In genomic region chr11:68031136-68031459, GRCh38 we compare ENCODE assay signal across 8 cellular contexts. TPM values are rescaled to one million over a fixed set of nuclear protein-coding genes. Genes with fewer than 3 reads are reported as not detected.
DNase-seq lines count a peak whose midpoint lies in the region; ATAC-seq and TF ChIP-seq lines count a peak whose summit lies in the region.

No MANE protein-coding gene starts in this region.

- ATAC-seq in HG02852 (IDR thresholded peaks at IDR 0.05; ENCODE audit: unreplicated experiment) (no peak), HG03460 (IDR thresholded peaks at IDR 0.05; ENCODE audit: unreplicated experiment) (no peak), HG03045 (IDR thresholded peaks at IDR 0.05; ENCODE audit: unreplicated experiment) (no peak)

- H3K27ac ChIP-seq in muscle layer of colon (ENCODE audit: low read depth, low read length) = peak overlapping the region; percentile 70

- peak overlapping the region; percentile 99 for H3K9ac ChIP-seq in muscle layer of colon (ENCODE audit: low read length)

- peak overlapping the region; percentile 93 for H3K27ac Mint-ChIP-seq in dendritic cell treated with granulocyte-macrophage colony-stimulating factor and Interleukin-4, amounts not matched to agents 40 ng/mL and 50 ng/mL, for 4 days

- no peaks in the 10 kb centered on the region for H3K9me3 ChIP-seq in muscle layer of colon (ENCODE audit: low read length)

- H3K9me3 Mint-ChIP-seq in dendritic cell treated with granulocyte-macrophage colony-stimulating factor and Interleukin-4, amounts not matched to agents 40 ng/mL and 50 ng/mL, for 4 days = no peaks in the 10 kb centered on the region

- CTCF ChIA-PET in BJ (lab: Yijun Ruan, JAX) = interaction anchor here (1.1 kb wide), 1 partner anchor 17 kb away, joined by 4 read pairs; no protein-coding TSS in a partner anchor
- CTCF ChIA-PET in GM10248 (lab: Yijun Ruan, JAX) = interaction anchor here (1.8 kb wide), 1 partner anchor 11 kb away, joined by 4 read pairs; no protein-coding TSS in a partner anchor

- TF ChIP-seq CTCF in BJ (IDR thresholded peaks at IDR 0.05; ENCODE audit: insufficient read depth, low read depth, low read length) (no peak), NB4 (IDR thresholded peaks at IDR 0.05; ENCODE audit: low read depth, low read length) (no peak), GM10248 (IDR thresholded peaks at IDR 0.05; ENCODE audit: control extremely low read depth, extremely low read depth, low read depth, missing control alignments) (no peak)

- H3K4me1 ChIP-seq in muscle layer of colon (ENCODE audit: insufficient read depth, low read length) = peaks cover 27% of the 10 kb centered on the region

- H3K27me3 ChIP-seq in BJ (ENCODE audit: control insufficient read depth, insufficient read depth, low read length) = no peaks in the 10 kb centered on the region
- H3K27me3 ChIP-seq in muscle layer of colon (ENCODE audit: control insufficient read depth in 1 of 2, insufficient read depth in 2 of 2, low read length in 2 of 2) = no peaks in the 10 kb centered on the region

- H3K27me3 Mint-ChIP-seq in dendritic cell treated with granulocyte-macrophage colony-stimulating factor and Interleukin-4, amounts not matched to agents 40 ng/mL and 50 ng/mL, for 4 days = no peaks in the 10 kb centered on the region

- peaks cover 61% of the 10 kb centered on the region for H3K4me1 Mint-ChIP-seq in dendritic cell treated with granulocyte-macrophage colony-stimulating factor and Interleukin-4, amounts not matched to agents 40 ng/mL and 50 ng/mL, for 4 days (ENCODE audit: low read depth)

- no peak for TF ChIP-seq POLR2A in NB4 (IDR thresholded peaks at IDR 0.05; ENCODE audit: extremely low read depth, insufficient read length)

- intact Hi-C loops in dendritic cell treated with granulocyte-macrophage colony-stimulating factor and Interleukin-4, amounts not matched to agents 40 ng/mL and 50 ng/mL, for 4 days (cut with micrococcal nuclease) = loop anchor here (10.0 kb wide), 1 partner anchor 84 kb away; no protein-coding TSS in a partner anchor

- H3K4me3 Mint-ChIP-seq in dendritic cell treated with granulocyte-macrophage colony-stimulating factor and Interleukin-4, amounts not matched to agents 40 ng/mL and 50 ng/mL, for 4 days = peak overlapping the region; percentile 77

- H3K4me3 ChIP-seq in BJ (ENCODE audit: low read depth, low read length) (peak overlapping the region; percentile 94), NB4 (ENCODE audit: low read depth, low read length) (peak overlapping the region; percentile 97), muscle layer of colon (ENCODE audit: low read depth in 1 of 2, low read length in 2 of 2) (peak overlapping the region; percentile 54 to 99)

- DNase-seq in BJ (ENCODE audit: low read depth) = no peak
- no peak for DNase-seq in NB4 (ENCODE audit: low read depth)
- DNase-seq in GM10248 (ENCODE audit: extremely low spot score) = no peak

- POLR2A ChIA-PET in BJ (lab: Charles Lee) = no interaction called here
- POLR2A ChIA-PET in GM10248 (lab: Yijun Ruan, JAX) = no interaction called here

- H3K36me3 Mint-ChIP-seq in dendritic cell treated with granulocyte-macrophage colony-stimulating factor and Interleukin-4, amounts not matched to agents 40 ng/mL and 50 ng/mL, for 4 days (ENCODE audit: low read depth) = peaks cover 85% of the 10 kb centered on the region

- H3K36me3 ChIP-seq in BJ (ENCODE audit: control insufficient read depth, insufficient read depth, low read length) (peaks cover 16% of the 10 kb centered on the region), muscle layer of colon (ENCODE audit: insufficient read depth, low read length) (peaks cover 24% of the 10 kb centered on the region)

RNA-seq across cellular contexts. Expression of gene NDUFS8, which starts 0.6 kb away (rescaled TPM):
- 75.1 and 101 TPM in 2 replicates for polyA plus RNA-seq in BJ (2011; rRNA removed)
- polyA minus RNA-seq in BJ (2011; rRNA and poly(A)+ RNA removed) = 64.3 and 87.3 TPM in 2 replicates

RNA-seq across cellular contexts. Expression of gene TCIRG1, which starts 7.7 kb away (rescaled TPM):
- polyA plus RNA-seq in BJ (2011; rRNA removed) = 56.0 and 111 TPM in 2 replicates
- 58.8 and 76.7 TPM in 2 replicates for polyA minus RNA-seq in BJ (2011; rRNA and poly(A)+ RNA removed)

RNA-seq across cellular contexts. Expression of gene ALDH3B1, which starts 21.0 kb away (rescaled TPM):
- 48.4 and 74.2 TPM in 2 replicates for polyA plus RNA-seq in BJ (2011; rRNA removed)
- polyA minus RNA-seq in BJ (2011; rRNA and poly(A)+ RNA removed) = 12.8 and 17.3 TPM in 2 replicates

RNA-seq across cellular contexts. Expression of gene UNC93B1, which starts 27.2 kb away (rescaled TPM):
- 23.6 and 38.0 TPM in 2 replicates for polyA plus RNA-seq in BJ (2011; rRNA removed)
- 25.3 and 36.5 TPM in 2 replicates for polyA minus RNA-seq in BJ (2011; rRNA and poly(A)+ RNA removed)
